ENCODE assay signal across 1 cellular context in the genomic region with DNA sequence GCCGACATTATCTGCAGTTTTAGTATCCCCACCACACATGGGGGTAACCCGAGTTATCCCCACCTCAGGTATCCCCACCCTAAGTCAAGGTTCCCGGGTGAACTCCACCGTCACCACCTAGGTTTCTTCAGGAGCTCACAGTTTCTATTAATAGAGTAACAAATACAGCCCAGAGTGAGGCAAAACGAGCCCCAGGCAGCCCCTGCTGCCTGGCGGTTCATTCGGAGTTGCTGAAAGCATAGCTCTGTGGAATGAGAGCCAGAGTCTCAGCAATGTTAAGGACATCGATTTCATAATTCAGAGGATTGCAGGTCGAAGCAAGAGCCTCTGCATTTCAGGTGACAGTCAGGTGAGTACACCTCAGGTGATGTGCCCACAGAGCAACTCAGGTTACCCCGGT.
TF ChIP-seq lines count a peak whose summit lies in the region.

No MANE protein-coding gene starts in this region.

TF ChIP-seq in H1, 55 proteins besides CTCF, POLR2A, EP300 and RAD21:
- no peak for TF ChIP-seq NANOG (IDR thresholded peaks at IDR 0.05; ENCODE audit: insufficient read depth, low read depth, low read length, poor library complexity, severe bottlenecking)
- no peak for TF ChIP-seq TAF1 (IDR thresholded peaks at IDR 0.05; ENCODE audit: low read depth, low read length)
- TF ChIP-seq TBP (IDR thresholded peaks at IDR 0.05; ENCODE audit: low read depth, low read length), result no peak
- TF ChIP-seq BCL11A (IDR thresholded peaks at IDR 0.05; ENCODE audit: low read depth in 2 of 2, low read length in 2 of 2), result no peak
- no peak for TF ChIP-seq POLR2AphosphoS5 (IDR thresholded peaks at IDR 0.05; ENCODE audit: low read depth, low read length)
- TF ChIP-seq RBBP5 (IDR thresholded peaks at IDR 0.05; ENCODE audit: borderline replicate concordance, low read depth, low read length), result no peak
- no peak for TF ChIP-seq GTF2F1 (IDR thresholded peaks at IDR 0.05; ENCODE audit: borderline replicate concordance, low read depth, low read length)
- TF ChIP-seq KDM1A (IDR thresholded peaks at IDR 0.05; ENCODE audit: borderline replicate concordance, low read length), result no peak
- no peak for TF ChIP-seq EGR1 (IDR thresholded peaks at IDR 0.05; ENCODE audit: borderline replicate concordance, low read depth, low read length)
- no peak for TF ChIP-seq CREB1 (IDR thresholded peaks at IDR 0.05)
- no peak for TF ChIP-seq SIRT6 (IDR thresholded peaks at IDR 0.05; ENCODE audit: low read length)
- TF ChIP-seq PHF8 (conservative IDR thresholded peaks at IDR 0.05; ENCODE audit: low read depth, low read length), result no peak
